In the genomic region with DNA sequence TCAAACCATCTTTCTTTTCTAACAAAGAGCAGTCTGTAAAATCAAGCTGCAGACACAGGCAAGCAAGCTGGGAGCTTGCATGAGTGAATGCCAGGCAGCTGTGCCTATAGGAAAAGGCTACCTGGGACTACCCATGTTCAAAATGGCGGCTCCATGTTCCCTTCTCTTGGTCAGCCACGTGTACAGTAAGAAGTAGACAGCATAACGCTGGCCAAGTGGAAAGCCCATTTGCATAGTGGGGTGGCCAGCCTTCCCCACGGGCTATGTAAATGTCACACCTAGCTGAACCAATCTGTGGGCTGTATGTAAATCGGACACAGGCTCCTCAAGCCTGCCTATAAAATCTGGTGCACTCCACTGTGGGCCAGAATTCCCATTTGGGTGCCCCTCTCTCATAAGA, we compare ENCODE assay signal across 22 cellular contexts.
A peak's percentile ranks its signal among the peaks of the same experiment; 100 is the strongest.
DNase-seq lines count a peak whose midpoint lies in the region; ATAC-seq and TF ChIP-seq lines count a peak whose summit lies in the region.
"Had no signal": no experiment of that assay in that cellular context is flagged by ENCODE, and none has a peak within 500 bp of the region (broad histone marks: within the 10 kb centered on the region; RNA-seq: fewer than 3 reads in every experiment).

No MANE protein-coding gene starts in this region.

- H3K9me3 Mint-ChIP-seq in neural progenitor cell = no peaks in the 10 kb centered on the region
- H3K9me3 Mint-ChIP-seq: brain, type B pancreatic cell had no signal

- H3K4me1 ChIP-seq in neural progenitor cell (peaks cover 9% of the 10 kb centered on the region), upper lobe of right lung (no peaks in the 10 kb centered on the region)
- H3K4me1 ChIP-seq: BLaER1, esophagus squamous epithelium, gastroesophageal sphincter, lower lobe of right lung, spleen, stomach had no signal

- no peak overlapping the region for H3K27ac Mint-ChIP-seq in neural progenitor cell
- H3K27ac Mint-ChIP-seq: effector memory CD8-positive, alpha-beta T cell; type B pancreatic cell had no signal

- TF ChIP-seq CTCF in neural progenitor cell (IDR thresholded peaks at IDR 0.05) (no peak), upper lobe of right lung (IDR thresholded peaks at IDR 0.05) (no peak)

- no peak overlapping the region for H3K4me3 Mint-ChIP-seq in neural progenitor cell
- H3K4me3 Mint-ChIP-seq: brain; effector memory CD8-positive, alpha-beta T cell; type B pancreatic cell had no signal

- peak; percentile 27 for DNase-seq in DMS53 (lab: John Stamatoyannopoulos, UW)
- no peak for DNase-seq in DMS53 treated with DMSO at 0.1 percent for 48 hours (lab: John Stamatoyannopoulos, UW; ENCODE audit: unreplicated experiment)
- DNase-seq in MG63 = peak; percentile 7
- DNase-seq in RKO (ENCODE audit: low spot score) = peak; percentile 3
- peak; percentile 5 for DNase-seq in neural progenitor cell (ENCODE audit: low spot score)
- DNase-seq in H7 = no peak
- DNase-seq in NCI-H1436 (lab: John Stamatoyannopoulos, UW) = no peak
- no peak for DNase-seq in upper lobe of right lung
- DNase-seq: activated CD4-positive, alpha-beta T cell treated with anti-CD3 and anti-CD28 coated beads for 48 hours; DMS153; effector memory CD8-positive, alpha-beta T cell; esophagus squamous epithelium; KG1; lower lobe of right lung; spleen; stimulated activated CD4-positive, alpha-beta T cell treated with anti-CD3 and anti-CD28 coated beads, Interleukin-4, amount 100 ng/mL, for 4 hours; stomach had no signal

- H3K9ac ChIP-seq in neural progenitor cell = no peak overlapping the region
- H3K9ac ChIP-seq: BLaER1 had no signal

- intact Hi-C loops in upper lobe of right lung (cut with DNase I) = no loop called here

- H3K27me3 ChIP-seq in MG63 = no peaks in the 10 kb centered on the region
- H3K27me3 ChIP-seq in neural progenitor cell = no peaks in the 10 kb centered on the region
- no peaks in the 10 kb centered on the region for H3K27me3 ChIP-seq in H7 (ENCODE audit: control insufficient read depth, insufficient read depth, low read length)
- H3K27me3 ChIP-seq in upper lobe of right lung = no peaks in the 10 kb centered on the region
- H3K27me3 ChIP-seq: BLaER1, esophagus squamous epithelium, gastroesophageal sphincter, spleen, stomach had no signal

- H3K4me2 ChIP-seq in neural progenitor cell = no peak overlapping the region
- H3K4me2 ChIP-seq: BLaER1 had no signal

- H2AFZ ChIP-seq in neural progenitor cell (replicated peaks) = peak overlapping the region; percentile 93

- H3K9me3 ChIP-seq in MG63 (no peaks in the 10 kb centered on the region), neural progenitor cell (ENCODE audit: low read depth) (no peaks in the 10 kb centered on the region), upper lobe of right lung (no peaks in the 10 kb centered on the region)
- H3K9me3 ChIP-seq: BLaER1, esophagus squamous epithelium, gastroesophageal sphincter, lower lobe of right lung, spleen, stomach had no signal

- no peaks in the 10 kb centered on the region for H4K20me1 ChIP-seq in neural progenitor cell (ENCODE audit: low read depth)
- H4K20me1 ChIP-seq: BLaER1 had no signal

- no peaks in the 10 kb centered on the region for H3K4me1 Mint-ChIP-seq in neural progenitor cell

- no peaks in the 10 kb centered on the region for H3K27me3 Mint-ChIP-seq in neural progenitor cell (ENCODE audit: insufficient read depth, low read depth)
- H3K27me3 Mint-ChIP-seq: effector memory CD8-positive, alpha-beta T cell; type B pancreatic cell had no signal

- ATAC-seq in upper lobe of right lung = no peak
- ATAC-seq: effector memory CD8-positive, alpha-beta T cell; gastroesophageal sphincter; GM12878; lower lobe of right lung had no signal

- no peaks in the 10 kb centered on the region for H3F3A ChIP-seq in neural progenitor cell (ENCODE audit: low read depth)

- H3K36me3 ChIP-seq in MG63 (no peaks in the 10 kb centered on the region), neural progenitor cell (no peaks in the 10 kb centered on the region), H7 (replicated peaks; ENCODE audit: control insufficient read depth, insufficient read depth, low read length) (no peaks in the 10 kb centered on the region), upper lobe of right lung (no peaks in the 10 kb centered on the region)
- H3K36me3 ChIP-seq: BLaER1, esophagus squamous epithelium, gastroesophageal sphincter, lower lobe of right lung, spleen, stomach had no signal

- H3K27ac ChIP-seq in neural progenitor cell (no peak overlapping the region), upper lobe of right lung (no peak overlapping the region)
- H3K27ac ChIP-seq: BLaER1, esophagus squamous epithelium, gastroesophageal sphincter, lower lobe of right lung, spleen, stomach had no signal

- H3K36me3 Mint-ChIP-seq in neural progenitor cell = no peaks in the 10 kb centered on the region
- H3K36me3 Mint-ChIP-seq: brain, type B pancreatic cell had no signal

- H3K79me2 ChIP-seq in neural progenitor cell (ENCODE audit: low read depth) = no peaks in the 10 kb centered on the region

- H3K4me3 ChIP-seq in MG63 (no peak overlapping the region), neural progenitor cell (no peak overlapping the region), H7 (ENCODE audit: insufficient read depth, low read depth, low read length) (no peak overlapping the region), upper lobe of right lung (no peak overlapping the region)
- H3K4me3 ChIP-seq: BLaER1, esophagus squamous epithelium, gastroesophageal sphincter, GM12878, lower lobe of right lung, spleen, stomach had no signal

Comparison
In these comparisons a context has a peak if more than half of its experiments do, and no peak if none do; other contexts are left out.
1. DNase-seq: peak in DMS53 (single experiment), MG63 (single experiment), RKO (single experiment) and neural progenitor cell (single experiment); none in DMS53 treated with DMSO at 0.1 percent for 48 hours (single experiment), H7 (single experiment), NCI-H1436 (single experiment) and upper lobe of right lung (single experiment).